2 cellular contexts compared by ENCODE assay signal in genomic region chr10:6164271-6165095, GRCh38.
A peak's percentile ranks its signal among the peaks of the same experiment; 100 is the strongest.
TF ChIP-seq lines count a peak whose summit lies in the region.

No MANE protein-coding gene starts in this region.

TF ChIP-seq in A549, 52 proteins besides CTCF, POLR2A, EP300 and RAD21 (continued from another document):
- no peak for TF ChIP-seq ELK1 (IDR thresholded peaks at IDR 0.05; ENCODE audit: low read depth, low read length)
- no peak for TF ChIP-seq BHLHE40 (IDR thresholded peaks at IDR 0.05; ENCODE audit: low read depth, low read length)
- no peak for TF ChIP-seq TFCP2L1 (CRISPR knock-in tag; IDR thresholded peaks at IDR 0.05)
- TF ChIP-seq CHD2 (IDR thresholded peaks at IDR 0.05; ENCODE audit: low read length, partially characterized antibody) = no peak
- no peak for TF ChIP-seq E2F6 (IDR thresholded peaks at IDR 0.05; ENCODE audit: borderline replicate concordance, low read depth)
- no peak for TF ChIP-seq FOSB (CRISPR knock-in tag; IDR thresholded peaks at IDR 0.05)
- no peak for TF ChIP-seq HES2 (IDR thresholded peaks at IDR 0.05)
- no peak for TF ChIP-seq NR3C1 (IDR thresholded peaks at IDR 0.05)
- TF ChIP-seq SREBF2 (IDR thresholded peaks at IDR 0.05) = no peak
- TF ChIP-seq CBX2 (IDR thresholded peaks at IDR 0.05; ENCODE audit: borderline replicate concordance, low read depth) = no peak
- TF ChIP-seq EHF (CRISPR knock-in tag; IDR thresholded peaks at IDR 0.05) = no peak
- no peak for TF ChIP-seq EHMT2 (IDR thresholded peaks at IDR 0.05; ENCODE audit: low read depth)
- no peak for TF ChIP-seq HOXB5 (CRISPR knock-in tag; IDR thresholded peaks at IDR 0.05)
- no peak for TF ChIP-seq CEBPB (IDR thresholded peaks at IDR 0.05)
TF ChIP-seq in A549: peak in this region for 0.

TF ChIP-seq in K562, 482 proteins besides CTCF, POLR2A, EP300 and RAD21 (continued from another document and continues in another):
- TF ChIP-seq MLLT1 (IDR thresholded peaks at IDR 0.05) (no peak), ZNF316 (IDR thresholded peaks at IDR 0.05) (no peak), IFI16 (CRISPR knock-in tag; IDR thresholded peaks at IDR 0.05) (no peak), PTBP1 (IDR thresholded peaks at IDR 0.05; ENCODE audit: low read depth, low read length) (no peak), NR4A1 (CRISPR knock-in tag; IDR thresholded peaks at IDR 0.05) (0 out of 2 replicates have a peak, but pooled peaks have one; percentile 1), NR4A1 (tag; IDR thresholded peaks at IDR 0.05) (no peak), KAT8 (IDR thresholded peaks at IDR 0.05; ENCODE audit: low read depth) (no peak), NCOA1 (IDR thresholded peaks at IDR 0.05; ENCODE audit: low read depth) (no peak), MTF1 (CRISPR knock-in tag; IDR thresholded peaks at IDR 0.05; ENCODE audit: borderline replicate concordance) (no peak), ZNF347 (CRISPR knock-in tag; IDR thresholded peaks at IDR 0.05; ENCODE audit: low read depth) (no peak), RBM34 (IDR thresholded peaks at IDR 0.05; ENCODE audit: borderline replicate concordance, insufficient read depth, low read length) (no peak), GABPB1 (CRISPR knock-in tag; IDR thresholded peaks at IDR 0.05) (no peak), ZNF274 (IDR thresholded peaks at IDR 0.05; ENCODE audit: borderline replicate concordance, low read depth, low read length) (no peak), RFX5 (IDR thresholded peaks at IDR 0.05; ENCODE audit: low read depth, low read length) (no peak), SOX6 (IDR thresholded peaks at IDR 0.05) (no peak), MNT (conservative IDR thresholded peaks at IDR 0.05) (no peak), U2AF2 (optimal IDR thresholded peaks at IDR 0.05; ENCODE audit: low read depth, low read length) (no peak), SUPT5H (IDR thresholded peaks at IDR 0.05) (peak; percentile 18; the same call in 1 of the 2 replicates), ZNF764 (CRISPR knock-in tag; IDR thresholded peaks at IDR 0.05; ENCODE audit: low read depth) (no peak), REST (CRISPR knock-in tag; IDR thresholded peaks at IDR 0.05; ENCODE audit: low read depth) (0 out of 2 replicates have a peak, but pooled peaks have one; percentile 0), ZNF232 (CRISPR knock-in tag; IDR thresholded peaks at IDR 0.05) (no peak), CGGBP1 (CRISPR knock-in tag; IDR thresholded peaks at IDR 0.05) (no peak), CHD1 (IDR thresholded peaks at IDR 0.05; ENCODE audit: low read length) (peak; percentile 75), MTA3 (IDR thresholded peaks at IDR 0.05; ENCODE audit: borderline replicate concordance) (peak; percentile 42; the same call in 1 of the 2 replicates), NFRKB (IDR thresholded peaks at IDR 0.05; ENCODE audit: low read depth) (0 out of 2 replicates have a peak, but pooled peaks have one; percentile 5), RCOR1 (IDR thresholded peaks at IDR 0.05; ENCODE audit: borderline replicate concordance in 1 of 2, low read depth in 2 of 2, low read length in 2 of 2) (0 out of 4 replicates have a peak, but pooled peaks of 1 of the 2 experiments have one; percentile 40), KLF6 (CRISPR knock-in tag; IDR thresholded peaks at IDR 0.05; ENCODE audit: borderline replicate concordance) (no peak), ZNF77 (CRISPR knock-in tag; IDR thresholded peaks at IDR 0.05) (no peak), KDM1A (IDR thresholded peaks at IDR 0.05) (no peak), DIDO1 (tag; IDR thresholded peaks at IDR 0.05; ENCODE audit: low read depth) (no peak), IRF1 (CRISPR knock-in tag; IDR thresholded peaks at IDR 0.05; ENCODE audit: borderline replicate concordance) (no peak), TCF3 (CRISPR knock-in tag; IDR thresholded peaks at IDR 0.05) (peak; percentile 27; the same call in 1 of the 2 replicates), ARID1B (IDR thresholded peaks at IDR 0.05) (peak; percentile 29; the same call in 1 of the 2 replicates), BACH1 (tag; IDR thresholded peaks at IDR 0.05) (no peak), ZFP36 (IDR thresholded peaks at IDR 0.05; ENCODE audit: low read depth, low read length, partially characterized antibody) (no peak), FOXJ2 (tag; IDR thresholded peaks at IDR 0.05) (no peak), ZNF668 (CRISPR knock-in tag; IDR thresholded peaks at IDR 0.05) (no peak), ZKSCAN1 (IDR thresholded peaks at IDR 0.05; ENCODE audit: low read depth, low read length) (no peak), ZNF639 (CRISPR knock-in tag; conservative IDR thresholded peaks at IDR 0.05 in 1 of 2, IDR thresholded peaks at IDR 0.05 in 1 of 2) (peak in 1 of 2 experiments; percentile 35; a peak in 1 of 4 replicates), MAZ (CRISPR knock-in tag; conservative IDR thresholded peaks at IDR 0.05 in 1 of 2, IDR thresholded peaks at IDR 0.05 in 1 of 2) (no peak; a peak in 1 of 4 replicates), CREBBP (IDR thresholded peaks at IDR 0.05; ENCODE audit: low read depth, low read length) (no peak), TFAP4 (CRISPR knock-in tag; IDR thresholded peaks at IDR 0.05; ENCODE audit: borderline replicate concordance) (no peak), ZNF589 (CRISPR knock-in tag; IDR thresholded peaks at IDR 0.05; ENCODE audit: low read depth) (peak; percentile 49; the same call in 1 of the 2 replicates), ZNF507 (tag; conservative IDR thresholded peaks at IDR 0.05) (no peak)
- TF ChIP-seq, protein P1, sequence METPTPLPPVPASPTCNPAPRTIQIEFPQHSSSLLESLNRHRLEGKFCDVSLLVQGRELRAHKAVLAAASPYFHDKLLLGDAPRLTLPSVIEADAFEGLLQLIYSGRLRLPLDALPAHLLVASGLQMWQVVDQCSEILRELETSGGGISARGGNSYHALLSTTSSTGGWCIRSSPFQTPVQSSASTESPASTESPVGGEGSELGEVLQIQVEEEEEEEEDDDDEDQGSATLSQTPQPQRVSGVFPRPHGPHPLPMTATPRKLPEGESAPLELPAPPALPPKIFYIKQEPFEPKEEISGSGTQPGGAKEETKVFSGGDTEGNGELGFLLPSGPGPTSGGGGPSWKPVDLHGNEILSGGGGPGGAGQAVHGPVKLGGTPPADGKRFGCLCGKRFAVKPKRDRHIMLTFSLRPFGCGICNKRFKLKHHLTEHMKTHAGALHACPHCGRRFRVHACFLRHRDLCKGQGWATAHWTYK (CRISPR knock-in tag; IDR thresholded peaks at IDR 0.05) = no peak
- TF ChIP-seq, protein P2, sequence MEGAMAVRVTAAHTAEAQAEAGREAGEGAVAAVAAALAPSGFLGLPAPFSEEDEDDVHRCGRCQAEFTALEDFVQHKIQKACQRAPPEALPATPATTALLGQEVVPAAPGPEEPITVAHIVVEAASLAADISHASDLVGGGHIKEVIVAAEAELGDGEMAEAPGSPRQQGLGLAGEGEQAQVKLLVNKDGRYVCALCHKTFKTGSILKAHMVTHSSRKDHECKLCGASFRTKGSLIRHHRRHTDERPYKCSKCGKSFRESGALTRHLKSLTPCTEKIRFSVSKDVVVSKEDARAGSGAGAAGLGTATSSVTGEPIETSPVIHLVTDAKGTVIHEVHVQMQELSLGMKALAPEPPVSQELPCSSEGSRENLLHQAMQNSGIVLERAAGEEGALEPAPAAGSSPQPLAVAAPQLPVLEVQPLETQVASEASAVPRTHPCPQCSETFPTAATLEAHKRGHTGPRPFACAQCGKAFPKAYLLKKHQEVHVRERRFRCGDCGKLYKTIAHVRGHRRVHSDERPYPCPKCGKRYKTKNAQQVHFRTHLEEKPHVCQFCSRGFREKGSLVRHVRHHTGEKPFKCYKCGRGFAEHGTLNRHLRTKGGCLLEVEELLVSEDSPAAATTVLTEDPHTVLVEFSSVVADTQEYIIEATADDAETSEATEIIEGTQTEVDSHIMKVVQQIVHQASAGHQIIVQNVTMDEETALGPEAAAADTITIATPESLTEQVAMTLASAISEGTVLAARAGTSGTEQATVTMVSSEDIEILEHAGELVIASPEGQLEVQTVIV (CRISPR knock-in tag; IDR thresholded peaks at IDR 0.05; ENCODE audit: borderline replicate concordance) = no peak
- TF ChIP-seq, protein P3, sequence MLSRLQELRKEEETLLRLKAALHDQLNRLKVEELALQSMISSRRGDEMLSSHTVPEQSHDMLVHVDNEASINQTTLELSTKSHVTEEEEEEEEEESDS (CRISPR knock-in tag; IDR thresholded peaks at IDR 0.05) = no peak
